7 cellular contexts compared by ENCODE assay signal in genomic region chr11:65134952-65135632, GRCh38.
DNase-seq lines count a peak whose midpoint lies in the region; ATAC-seq, FAIRE-seq and TF ChIP-seq lines count a peak whose summit lies in the region.

No MANE protein-coding gene starts in this region.

- no peak for TF ChIP-seq CTCF in astrocyte of the spinal cord (IDR thresholded peaks at IDR 0.05; ENCODE audit: low read depth, low read length)
- TF ChIP-seq CTCF in retinal pigment epithelial cell (conservative IDR thresholded peaks at IDR 0.05; ENCODE audit: low read depth, low read length), result no peak

- DNase-seq in GM18507 (ENCODE audit: extremely low spot score, insufficient read length, low read depth) (peak; percentile 89), NCI-H2029 (lab: John Stamatoyannopoulos, UW) (peak; percentile 98), T-helper 9 cell (peak; percentile 75), astrocyte of the spinal cord (ENCODE audit: low read depth, low spot score) (peak; percentile 98), hippocampal formation (lab: John Stamatoyannopoulos, UW) (peak; percentile 81 to 90), retinal pigment epithelial cell (ENCODE audit: low read depth) (peak; percentile 97)

- ATAC-seq in HG02981 (IDR thresholded peaks at IDR 0.05; ENCODE audit: unreplicated experiment), result peak; percentile 63

- H3K4me3 ChIP-seq in astrocyte of the spinal cord (ENCODE audit: low read depth, low read length), result peak overlapping the region; percentile 82
- H3K4me3 ChIP-seq in retinal pigment epithelial cell (ENCODE audit: low read length), result peak overlapping the region; percentile 91

- peak; percentile 95 for FAIRE-seq in GM18507 (lab: Jason Lieb, UNC)

- in situ Hi-C loops in astrocyte of the spinal cord (cut with HindIII; ENCODE audit: low sequenced_read_pairs), result no loop called here

Comparison
In these comparisons a context has a peak if more than half of its experiments do, and no peak if none do; other contexts are left out.
1. Peak in every context shown above with its lines: DNase-seq, ATAC-seq and H3K4me3 ChIP-seq.